8 cellular contexts compared by ENCODE assay signal in genomic region chr1:63522891-63523728, GRCh38.
DNase-seq lines count a peak whose midpoint lies in the region; ATAC-seq and TF ChIP-seq lines count a peak whose summit lies in the region.

Gene EFCAB7 (plus strand): TSS chr1:63523525. CDS start chr1:63525573, 2,048 bp downstream.
Gene ITGB3BP (minus strand): TSS chr1:63523225. CDS start chr1:63523133, 92 bp downstream.

- H2AFZ ChIP-seq in OCI-LY1 (ENCODE audit: low read length), result peak within 1 kb of the TSS; percentile 92

- H3K4me3 ChIP-seq in HUES6 (ENCODE audit: low read depth, low read length) (peak within 1 kb of the TSS; percentile 98), OCI-LY1 (ENCODE audit: low read depth, low read length, poor library complexity, severe bottlenecking) (peak within 1 kb of the TSS; percentile 87), epithelial cell of esophagus (ENCODE audit: low read length) (peak within 1 kb of the TSS; percentile 56)

- peaks cover 2% of the 10 kb centered on the region; the same call in 1 of the 2 replicates for H3K4me1 ChIP-seq in HUES6 (ENCODE audit: control insufficient read depth, insufficient read depth, low read length)
- H3K4me1 ChIP-seq in OCI-LY1 (ENCODE audit: insufficient read depth, low read length, severe bottlenecking), result peaks cover 31% of the 10 kb centered on the region

- H3F3A ChIP-seq in OCI-LY1 (ENCODE audit: insufficient read depth, low read length), result no peaks in the 10 kb centered on the region

- H3K9ac ChIP-seq in HUES6 (ENCODE audit: low read length) (peak within 1 kb of the TSS; percentile 91), OCI-LY1 (ENCODE audit: low read length) (peak within 1 kb of the TSS; percentile 90)

- H3K36me3 ChIP-seq in HUES6 (ENCODE audit: control insufficient read depth, insufficient read depth, low read length), result no peaks in the 10 kb centered on the region
- H3K36me3 ChIP-seq in OCI-LY1 (ENCODE audit: insufficient read depth, low read length), result peaks cover 8% of the 10 kb centered on the region; the same call in 1 of the 2 replicates

- peak; percentile 83 for DNase-seq in D341Med (ENCODE audit: low spot score)
- DNase-seq in activated T-cell treated with anti-CD3 and anti-CD28 coated beads for 24 hours (ENCODE audit: low read depth), result peak; percentile 77
- peak; percentile 95 for DNase-seq in epithelial cell of esophagus (ENCODE audit: low read depth)
- peak; percentile 76 for DNase-seq in middle frontal gyrus (ENCODE audit: extremely low spot score, low spot score)
- DNase-seq in stimulated activated CD8-positive, alpha-beta memory T cell treated with anti-CD3 and anti-CD28 coated beads, Interleukin-2, amount 100 ng/mL, for 1 hour (ENCODE audit: low read depth in 2 of 2), result peak; percentile 60 to 63

- peaks cover 46% of the 10 kb centered on the region for H3K79me2 ChIP-seq in OCI-LY1 (ENCODE audit: insufficient read depth, low read length)

- H3K9me3 ChIP-seq in HUES6 (ENCODE audit: control insufficient read depth, insufficient read depth, low read depth, low read length), result no peaks in the 10 kb centered on the region
- H3K9me3 ChIP-seq in OCI-LY1 (ENCODE audit: low read length), result no peaks in the 10 kb centered on the region

- H3K27me3 ChIP-seq in HUES6 (ENCODE audit: control insufficient read depth, insufficient read depth, low read length) (no peaks in the 10 kb centered on the region), OCI-LY1 (ENCODE audit: insufficient read depth, low read length) (no peaks in the 10 kb centered on the region)

- peak within 1 kb of the TSS; percentile 86 for H3K27ac ChIP-seq in HUES6 (ENCODE audit: low read depth, low read length)
- peak within 1 kb of the TSS; percentile 89 for H3K27ac ChIP-seq in OCI-LY1 (ENCODE audit: low read depth, low read length, poor library complexity, severe bottlenecking)

- no peaks in the 10 kb centered on the region for H4K20me1 ChIP-seq in OCI-LY1 (ENCODE audit: insufficient read depth, low read length)

- H3K4me2 ChIP-seq in OCI-LY1 (ENCODE audit: low read length), result peak within 1 kb of the TSS; percentile 89

- TF ChIP-seq CTCF in OCI-LY1 (IDR thresholded peaks at IDR 0.05; ENCODE audit: low read length), result no peak
- TF ChIP-seq CTCF in epithelial cell of esophagus (IDR thresholded peaks at IDR 0.05; ENCODE audit: insufficient read depth, low read depth, low read length, missing control alignments), result no peak

- ATAC-seq in GM21447 (IDR thresholded peaks at IDR 0.05; ENCODE audit: unreplicated experiment), result peak; percentile 90

- no peaks in the 10 kb centered on the region for H3K9me2 ChIP-seq in OCI-LY1 (ENCODE audit: low read depth, low read length)

Comparison
In these comparisons a context has a peak if more than half of its experiments do, and no peak if none do; other contexts are left out.
1. Peak in every context shown above with its lines: DNase-seq, ATAC-seq, H3K4me3 ChIP-seq and H3K27ac ChIP-seq.